Comparison of ENCODE assay signal across 1 cellular context in the genomic region with DNA sequence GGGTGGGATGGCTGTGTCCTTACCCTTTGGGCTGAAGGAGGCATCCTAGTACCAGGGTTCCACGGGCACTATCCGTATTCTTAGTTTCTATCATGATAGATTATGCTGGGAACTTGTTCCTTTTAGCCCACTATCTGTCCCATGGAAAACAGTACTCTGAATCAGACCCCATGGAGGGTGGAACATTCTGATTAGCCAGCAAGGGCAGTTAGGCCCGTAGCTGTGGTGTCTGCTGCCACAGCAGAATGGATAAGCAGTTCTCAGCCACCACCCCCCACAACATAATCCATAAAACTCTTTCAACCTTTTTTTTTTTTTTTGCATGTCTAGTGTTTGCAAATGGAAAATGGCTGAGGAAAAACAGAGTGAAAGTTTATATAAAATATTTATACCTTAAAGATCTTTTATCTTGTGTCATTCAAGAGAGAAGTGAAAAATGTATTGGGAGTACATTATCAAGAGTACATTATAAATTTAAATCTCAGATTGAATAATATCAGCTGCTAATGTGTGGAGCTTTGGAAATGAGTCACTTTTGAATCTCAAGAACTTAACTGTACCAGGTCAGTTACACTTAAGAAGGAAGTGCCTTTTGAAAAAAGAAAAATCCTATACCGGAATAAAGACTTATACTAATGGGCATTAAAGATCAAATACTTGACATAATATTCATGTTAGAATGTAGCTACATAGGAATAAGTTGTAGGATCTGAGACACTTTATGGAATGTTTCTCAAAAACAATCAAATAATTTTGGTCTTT.
TF ChIP-seq lines count a peak whose summit lies in the region.

No MANE protein-coding gene starts in this region.

TF ChIP-seq in K562, 482 proteins besides CTCF, POLR2A, EP300 and RAD21 (continued from another document and continues in another):
- TF ChIP-seq, protein P1, sequence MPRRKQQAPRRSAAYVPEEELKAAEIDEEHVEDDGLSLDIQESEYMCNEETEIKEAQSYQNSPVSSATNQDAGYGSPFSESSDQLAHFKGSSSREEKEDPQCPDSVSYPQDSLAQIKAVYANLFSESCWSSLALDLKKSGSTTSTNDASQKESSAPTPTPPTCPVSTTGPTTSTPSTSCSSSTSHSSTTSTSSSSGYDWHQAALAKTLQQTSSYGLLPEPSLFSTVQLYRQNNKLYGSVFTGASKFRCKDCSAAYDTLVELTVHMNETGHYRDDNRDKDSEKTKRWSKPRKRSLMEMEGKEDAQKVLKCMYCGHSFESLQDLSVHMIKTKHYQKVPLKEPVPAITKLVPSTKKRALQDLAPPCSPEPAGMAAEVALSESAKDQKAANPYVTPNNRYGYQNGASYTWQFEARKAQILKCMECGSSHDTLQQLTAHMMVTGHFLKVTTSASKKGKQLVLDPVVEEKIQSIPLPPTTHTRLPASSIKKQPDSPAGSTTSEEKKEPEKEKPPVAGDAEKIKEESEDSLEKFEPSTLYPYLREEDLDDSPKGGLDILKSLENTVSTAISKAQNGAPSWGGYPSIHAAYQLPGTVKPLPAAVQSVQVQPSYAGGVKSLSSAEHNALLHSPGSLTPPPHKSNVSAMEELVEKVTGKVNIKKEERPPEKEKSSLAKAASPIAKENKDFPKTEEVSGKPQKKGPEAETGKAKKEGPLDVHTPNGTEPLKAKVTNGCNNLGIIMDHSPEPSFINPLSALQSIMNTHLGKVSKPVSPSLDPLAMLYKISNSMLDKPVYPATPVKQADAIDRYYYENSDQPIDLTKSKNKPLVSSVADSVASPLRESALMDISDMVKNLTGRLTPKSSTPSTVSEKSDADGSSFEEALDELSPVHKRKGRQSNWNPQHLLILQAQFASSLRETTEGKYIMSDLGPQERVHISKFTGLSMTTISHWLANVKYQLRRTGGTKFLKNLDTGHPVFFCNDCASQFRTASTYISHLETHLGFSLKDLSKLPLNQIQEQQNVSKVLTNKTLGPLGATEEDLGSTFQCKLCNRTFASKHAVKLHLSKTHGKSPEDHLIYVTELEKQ (CRISPR knock-in tag; IDR thresholded peaks at IDR 0.05): no peak
- TF ChIP-seq NRF1 (conservative IDR thresholded peaks at IDR 0.05 in 1 of 2, IDR thresholded peaks at IDR 0.05 in 1 of 2) (no peak), CHD4 (IDR thresholded peaks at IDR 0.05; ENCODE audit: insufficient read depth, insufficient replicate concordance, low read depth, low read length, poor library complexity, severe bottlenecking) (no peak), SAFB (IDR thresholded peaks at IDR 0.05; ENCODE audit: borderline replicate concordance, low read depth, low read length) (no peak), ZNF197 (CRISPR knock-in tag; IDR thresholded peaks at IDR 0.05; ENCODE audit: low read depth) (0 out of 2 replicates have a peak, but pooled peaks have one; percentile 55), GATA2 (CRISPR knock-in tag; IDR thresholded peaks at IDR 0.05) (no peak), SNRNP70 (optimal IDR thresholded peaks at IDR 0.05; ENCODE audit: low read depth, low read length) (no peak), TGIF2 (CRISPR knock-in tag; IDR thresholded peaks at IDR 0.05) (no peak), SMAD4 (CRISPR knock-in tag; conservative IDR thresholded peaks at IDR 0.05) (0 out of 2 replicates have a peak, but pooled peaks have one; percentile 35), SMARCA4 (IDR thresholded peaks at IDR 0.05) (peak; percentile 53; the same call in 1 of the 2 replicates), POU5F1 (IDR thresholded peaks at IDR 0.05; ENCODE audit: borderline replicate concordance, low read depth, low read length, partially characterized antibody) (no peak), CXXC5 (CRISPR knock-in tag; IDR thresholded peaks at IDR 0.05) (peak; percentile 47), DMBX1 (CRISPR knock-in tag; IDR thresholded peaks at IDR 0.05; ENCODE audit: borderline replicate concordance) (peak; percentile 38; the same call in 1 of the 2 replicates), FOSL1 (tag; conservative IDR thresholded peaks at IDR 0.05) (peak; percentile 38; the same call in 1 of the 2 replicates), NELFE (IDR thresholded peaks at IDR 0.05; ENCODE audit: insufficient read depth, insufficient read length) (no peak), JUND (IDR thresholded peaks at IDR 0.05; ENCODE audit: borderline replicate concordance, low read depth, low read length) (0 out of 2 replicates have a peak, but pooled peaks have one; percentile 8), JUND (tag; IDR thresholded peaks at IDR 0.05; ENCODE audit: borderline replicate concordance, low read depth, low read length) (no peak; the same call in 2 of the 3 replicates), RFX1 (IDR thresholded peaks at IDR 0.05) (no peak), ZNF785 (CRISPR knock-in tag; IDR thresholded peaks at IDR 0.05) (no peak), RHOXF2B (CRISPR knock-in tag; conservative IDR thresholded peaks at IDR 0.05) (no peak), ZNF384 (IDR thresholded peaks at IDR 0.05; ENCODE audit: low read depth, low read length) (peak; percentile 77), DPF2 (IDR thresholded peaks at IDR 0.05) (peak; percentile 73), TAL1 (IDR thresholded peaks at IDR 0.05) (peak; percentile 53; the same call in 1 of the 2 replicates), ZEB2 (IDR thresholded peaks at IDR 0.05) (no peak), SRSF7 (optimal IDR thresholded peaks at IDR 0.05; ENCODE audit: low read depth, low read length) (no peak), SMAD1 (IDR thresholded peaks at IDR 0.05; ENCODE audit: low read depth, low read length, partially characterized antibody) (no peak), CBFA2T2 (conservative IDR thresholded peaks at IDR 0.05) (peak; percentile 69), ZNF584 (CRISPR knock-in tag; IDR thresholded peaks at IDR 0.05; ENCODE audit: low read depth) (no peak), FOXK1 (CRISPR knock-in tag; IDR thresholded peaks at IDR 0.05; ENCODE audit: borderline replicate concordance) (no peak), NCOR1 (IDR thresholded peaks at IDR 0.05) (peak; percentile 53)
- TF ChIP-seq, protein P2, sequence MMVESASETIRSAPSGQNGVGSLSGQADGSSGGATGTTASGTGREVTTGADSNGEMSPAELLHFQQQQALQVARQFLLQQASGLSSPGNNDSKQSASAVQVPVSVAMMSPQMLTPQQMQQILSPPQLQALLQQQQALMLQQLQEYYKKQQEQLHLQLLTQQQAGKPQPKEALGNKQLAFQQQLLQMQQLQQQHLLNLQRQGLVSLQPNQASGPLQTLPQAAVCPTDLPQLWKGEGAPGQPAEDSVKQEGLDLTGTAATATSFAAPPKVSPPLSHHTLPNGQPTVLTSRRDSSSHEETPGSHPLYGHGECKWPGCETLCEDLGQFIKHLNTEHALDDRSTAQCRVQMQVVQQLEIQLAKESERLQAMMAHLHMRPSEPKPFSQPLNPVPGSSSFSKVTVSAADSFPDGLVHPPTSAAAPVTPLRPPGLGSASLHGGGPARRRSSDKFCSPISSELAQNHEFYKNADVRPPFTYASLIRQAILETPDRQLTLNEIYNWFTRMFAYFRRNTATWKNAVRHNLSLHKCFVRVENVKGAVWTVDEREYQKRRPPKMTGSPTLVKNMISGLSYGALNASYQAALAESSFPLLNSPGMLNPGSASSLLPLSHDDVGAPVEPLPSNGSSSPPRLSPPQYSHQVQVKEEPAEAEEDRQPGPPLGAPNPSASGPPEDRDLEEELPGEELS (CRISPR knock-in tag; IDR thresholded peaks at IDR 0.05; ENCODE audit: borderline replicate concordance): no peak
- TF ChIP-seq, protein P3, sequence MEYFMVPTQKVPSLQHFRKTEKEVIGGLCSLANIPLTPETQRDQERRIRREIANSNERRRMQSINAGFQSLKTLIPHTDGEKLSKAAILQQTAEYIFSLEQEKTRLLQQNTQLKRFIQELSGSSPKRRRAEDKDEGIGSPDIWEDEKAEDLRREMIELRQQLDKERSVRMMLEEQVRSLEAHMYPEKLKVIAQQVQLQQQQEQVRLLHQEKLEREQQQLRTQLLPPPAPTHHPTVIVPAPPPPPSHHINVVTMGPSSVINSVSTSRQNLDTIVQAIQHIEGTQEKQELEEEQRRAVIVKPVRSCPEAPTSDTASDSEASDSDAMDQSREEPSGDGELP (CRISPR knock-in tag; IDR thresholded peaks at IDR 0.05; ENCODE audit: borderline replicate concordance): no peak
- TF ChIP-seq, protein P4, sequence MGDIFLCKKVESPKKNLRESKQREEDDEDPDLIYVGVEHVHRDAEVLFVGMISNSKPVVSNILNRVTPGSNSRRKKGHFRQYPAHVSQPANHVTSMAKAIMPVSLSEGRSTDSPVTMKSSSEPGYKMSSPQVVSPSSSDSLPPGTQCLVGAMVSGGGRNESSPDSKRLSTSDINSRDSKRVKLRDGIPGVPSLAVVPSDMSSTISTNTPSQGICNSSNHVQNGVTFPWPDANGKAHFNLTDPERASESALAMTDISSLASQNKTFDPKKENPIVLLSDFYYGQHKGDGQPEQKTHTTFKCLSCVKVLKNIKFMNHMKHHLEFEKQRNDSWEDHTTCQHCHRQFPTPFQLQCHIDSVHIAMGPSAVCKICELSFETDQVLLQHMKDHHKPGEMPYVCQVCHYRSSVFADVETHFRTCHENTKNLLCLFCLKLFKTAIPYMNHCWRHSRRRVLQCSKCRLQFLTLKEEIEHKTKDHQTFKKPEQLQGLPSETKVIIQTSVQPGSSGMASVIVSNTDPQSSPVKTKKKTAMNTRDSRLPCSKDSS (IDR thresholded peaks at IDR 0.05; ENCODE audit: low read depth, partially characterized antibody): no peak
- TF ChIP-seq, protein P5, sequence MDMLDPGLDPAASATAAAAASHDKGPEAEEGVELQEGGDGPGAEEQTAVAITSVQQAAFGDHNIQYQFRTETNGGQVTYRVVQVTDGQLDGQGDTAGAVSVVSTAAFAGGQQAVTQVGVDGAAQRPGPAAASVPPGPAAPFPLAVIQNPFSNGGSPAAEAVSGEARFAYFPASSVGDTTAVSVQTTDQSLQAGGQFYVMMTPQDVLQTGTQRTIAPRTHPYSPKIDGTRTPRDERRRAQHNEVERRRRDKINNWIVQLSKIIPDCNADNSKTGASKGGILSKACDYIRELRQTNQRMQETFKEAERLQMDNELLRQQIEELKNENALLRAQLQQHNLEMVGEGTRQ (CRISPR knock-in tag; IDR thresholded peaks at IDR 0.05): no peak
- TF ChIP-seq, protein P6, sequence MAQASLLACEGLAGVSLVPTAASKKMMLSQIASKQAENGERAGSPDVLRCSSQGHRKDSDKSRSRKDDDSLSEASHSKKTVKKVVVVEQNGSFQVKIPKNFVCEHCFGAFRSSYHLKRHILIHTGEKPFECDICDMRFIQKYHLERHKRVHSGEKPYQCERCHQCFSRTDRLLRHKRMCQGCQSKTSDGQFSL (CRISPR knock-in tag; IDR thresholded peaks at IDR 0.05): peak; percentile 41; the same call in 1 of the 2 replicates
- TF ChIP-seq, protein P6 (tag; IDR thresholded peaks at IDR 0.05): no peak
- TF ChIP-seq, protein P7, sequence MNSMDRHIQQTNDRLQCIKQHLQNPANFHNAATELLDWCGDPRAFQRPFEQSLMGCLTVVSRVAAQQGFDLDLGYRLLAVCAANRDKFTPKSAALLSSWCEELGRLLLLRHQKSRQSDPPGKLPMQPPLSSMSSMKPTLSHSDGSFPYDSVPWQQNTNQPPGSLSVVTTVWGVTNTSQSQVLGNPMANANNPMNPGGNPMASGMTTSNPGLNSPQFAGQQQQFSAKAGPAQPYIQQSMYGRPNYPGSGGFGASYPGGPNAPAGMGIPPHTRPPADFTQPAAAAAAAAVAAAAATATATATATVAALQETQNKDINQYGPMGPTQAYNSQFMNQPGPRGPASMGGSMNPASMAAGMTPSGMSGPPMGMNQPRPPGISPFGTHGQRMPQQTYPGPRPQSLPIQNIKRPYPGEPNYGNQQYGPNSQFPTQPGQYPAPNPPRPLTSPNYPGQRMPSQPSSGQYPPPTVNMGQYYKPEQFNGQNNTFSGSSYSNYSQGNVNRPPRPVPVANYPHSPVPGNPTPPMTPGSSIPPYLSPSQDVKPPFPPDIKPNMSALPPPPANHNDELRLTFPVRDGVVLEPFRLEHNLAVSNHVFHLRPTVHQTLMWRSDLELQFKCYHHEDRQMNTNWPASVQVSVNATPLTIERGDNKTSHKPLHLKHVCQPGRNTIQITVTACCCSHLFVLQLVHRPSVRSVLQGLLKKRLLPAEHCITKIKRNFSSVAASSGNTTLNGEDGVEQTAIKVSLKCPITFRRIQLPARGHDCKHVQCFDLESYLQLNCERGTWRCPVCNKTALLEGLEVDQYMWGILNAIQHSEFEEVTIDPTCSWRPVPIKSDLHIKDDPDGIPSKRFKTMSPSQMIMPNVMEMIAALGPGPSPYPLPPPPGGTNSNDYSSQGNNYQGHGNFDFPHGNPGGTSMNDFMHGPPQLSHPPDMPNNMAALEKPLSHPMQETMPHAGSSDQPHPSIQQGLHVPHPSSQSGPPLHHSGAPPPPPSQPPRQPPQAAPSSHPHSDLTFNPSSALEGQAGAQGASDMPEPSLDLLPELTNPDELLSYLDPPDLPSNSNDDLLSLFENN (IDR thresholded peaks at IDR 0.05; ENCODE audit: low read depth in 2 of 2, low read length in 2 of 2): 0 out of 4 replicates have a peak, but pooled peaks of 1 of the 2 experiments have one; percentile 45
- TF ChIP-seq, protein P8, sequence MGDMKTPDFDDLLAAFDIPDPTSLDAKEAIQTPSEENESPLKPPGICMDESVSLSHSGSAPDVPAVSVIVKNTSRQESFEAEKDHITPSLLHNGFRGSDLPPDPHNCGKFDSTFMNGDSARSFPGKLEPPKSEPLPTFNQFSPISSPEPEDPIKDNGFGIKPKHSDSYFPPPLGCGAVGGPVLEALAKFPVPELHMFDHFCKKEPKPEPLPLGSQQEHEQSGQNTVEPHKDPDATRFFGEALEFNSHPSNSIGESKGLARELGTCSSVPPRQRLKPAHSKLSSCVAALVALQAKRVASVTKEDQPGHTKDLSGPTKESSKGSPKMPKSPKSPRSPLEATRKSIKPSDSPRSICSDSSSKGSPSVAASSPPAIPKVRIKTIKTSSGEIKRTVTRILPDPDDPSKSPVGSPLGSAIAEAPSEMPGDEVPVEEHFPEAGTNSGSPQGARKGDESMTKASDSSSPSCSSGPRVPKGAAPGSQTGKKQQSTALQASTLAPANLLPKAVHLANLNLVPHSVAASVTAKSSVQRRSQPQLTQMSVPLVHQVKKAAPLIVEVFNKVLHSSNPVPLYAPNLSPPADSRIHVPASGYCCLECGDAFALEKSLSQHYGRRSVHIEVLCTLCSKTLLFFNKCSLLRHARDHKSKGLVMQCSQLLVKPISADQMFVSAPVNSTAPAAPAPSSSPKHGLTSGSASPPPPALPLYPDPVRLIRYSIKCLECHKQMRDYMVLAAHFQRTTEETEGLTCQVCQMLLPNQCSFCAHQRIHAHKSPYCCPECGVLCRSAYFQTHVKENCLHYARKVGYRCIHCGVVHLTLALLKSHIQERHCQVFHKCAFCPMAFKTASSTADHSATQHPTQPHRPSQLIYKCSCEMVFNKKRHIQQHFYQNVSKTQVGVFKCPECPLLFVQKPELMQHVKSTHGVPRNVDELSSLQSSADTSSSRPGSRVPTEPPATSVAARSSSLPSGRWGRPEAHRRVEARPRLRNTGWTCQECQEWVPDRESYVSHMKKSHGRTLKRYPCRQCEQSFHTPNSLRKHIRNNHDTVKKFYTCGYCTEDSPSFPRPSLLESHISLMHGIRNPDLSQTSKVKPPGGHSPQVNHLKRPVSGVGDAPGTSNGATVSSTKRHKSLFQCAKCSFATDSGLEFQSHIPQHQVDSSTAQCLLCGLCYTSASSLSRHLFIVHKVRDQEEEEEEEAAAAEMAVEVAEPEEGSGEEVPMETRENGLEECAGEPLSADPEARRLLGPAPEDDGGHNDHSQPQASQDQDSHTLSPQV (IDR thresholded peaks at IDR 0.05): peak; percentile 43; the same call in 1 of the 2 replicates
